In the genomic region with DNA sequence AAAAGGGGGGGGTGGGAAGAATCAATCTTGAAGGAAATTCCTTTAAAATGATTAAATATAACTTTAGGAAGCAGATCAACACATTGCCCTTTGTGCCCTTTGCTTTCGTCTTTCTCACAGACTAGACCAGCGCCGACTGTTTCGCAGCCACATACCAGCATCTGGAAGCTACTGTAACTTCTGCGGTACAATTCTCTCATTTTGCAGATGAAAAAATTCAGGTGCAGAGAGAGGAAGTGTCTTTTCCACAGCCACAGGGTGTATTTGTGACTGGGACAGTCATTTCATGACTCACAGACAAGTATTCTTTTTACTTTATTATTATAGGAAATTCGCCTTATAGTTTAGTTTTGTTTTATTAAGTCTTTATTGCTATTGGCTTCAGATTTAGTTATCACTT, we compare ENCODE assay signal across 11 cellular contexts.
DNase-seq lines count a peak whose midpoint lies in the region; ATAC-seq and TF ChIP-seq lines count a peak whose summit lies in the region.
"Had no signal": no experiment of that assay in that cellular context is flagged by ENCODE, and none has a peak within 500 bp of the region (broad histone marks: within the 10 kb centered on the region; RNA-seq: fewer than 3 reads in every experiment).

No MANE protein-coding gene starts in this region.

- BruUV-seq in PC-3 (replicated peaks; lab: Mats Ljungman, UMichigan), result no TSS peak

- peak; percentile 53 for DNase-seq in activated naive CD4-positive, alpha-beta T cell treated with Interleukin-2 at 50 U/mL for 16 hours
- DNase-seq in activated naive CD4-positive, alpha-beta T cell (lab: John Stamatoyannopoulos, UW), result no peak
- DNase-seq in PC-3 (peak; percentile 46), adipocyte (ENCODE audit: low read depth) (no peak), NCI-H82 (lab: John Stamatoyannopoulos, UW) (no peak)
- peak; percentile 8 for DNase-seq in stimulated activated naive CD8-positive, alpha-beta T cell treated with anti-CD3 and anti-CD28 coated beads, Interleukin-15, Interleukin-2, amounts not matched to agents 100 U/mL and 50 U/mL, for 24 hours
- DNase-seq: HCEC 1CT, NCI-H774 had no signal

- H4K20me1 ChIP-seq in PC-3 (ENCODE audit: low read length), result no peaks in the 10 kb centered on the region

- H3K4me3 ChIP-seq in PC-3 (ENCODE audit: low read length) (no peak overlapping the region; the same call in 1 of the 2 replicates), adipocyte (ENCODE audit: low read length) (peak overlapping the region; percentile 9)
- H3K4me3 ChIP-seq: vagina had no signal

- TF ChIP-seq CTCF in PC-3 (conservative IDR thresholded peaks at IDR 0.05; ENCODE audit: low read depth, low read length), result no peak

- CTCF ChIA-PET in PC-3 (lab: Charles Lee), result no interaction called here

- H3K9ac ChIP-seq in PC-3 (ENCODE audit: low read length), result no peak overlapping the region
- H3K9ac ChIP-seq in adipocyte (ENCODE audit: low read length), result no peak overlapping the region

- no peaks in the 10 kb centered on the region for H3K9me3 ChIP-seq in PC-3 (ENCODE audit: low read length)
- no peaks in the 10 kb centered on the region for H3K9me3 ChIP-seq in adipocyte (ENCODE audit: control insufficient read depth, low read length)
- H3K9me3 ChIP-seq: vagina had no signal

- H3K36me3 ChIP-seq in PC-3 (ENCODE audit: low read depth, low read length) (no peaks in the 10 kb centered on the region), adipocyte (ENCODE audit: control insufficient read depth, insufficient read depth, low read length, severe bottlenecking) (no peaks in the 10 kb centered on the region)
- H3K36me3 ChIP-seq: vagina had no signal

- peak; percentile 81 for ATAC-seq in PC-3
- peak; percentile 35 for ATAC-seq in stimulated activated naive CD8-positive, alpha-beta T cell treated with anti-CD3 and anti-CD28 coated beads, Interleukin-15, Interleukin-2, amounts not matched to agents 100 U/mL and 50 U/mL, for 24 hours
- no peak for ATAC-seq in GM19328 (IDR thresholded peaks at IDR 0.05; ENCODE audit: unreplicated experiment)
- no peak for ATAC-seq in GM18909 (IDR thresholded peaks at IDR 0.05; ENCODE audit: poor library complexity, unreplicated experiment)

- H3K4me1 ChIP-seq in PC-3 (ENCODE audit: insufficient read depth, low read length), result peaks cover 34% of the 10 kb centered on the region
- peaks cover 35% of the 10 kb centered on the region for H3K4me1 ChIP-seq in adipocyte (ENCODE audit: control insufficient read depth, insufficient read depth, low read length)

- H3K79me2 ChIP-seq in PC-3 (ENCODE audit: low read length), result no peaks in the 10 kb centered on the region

- no peaks in the 10 kb centered on the region for H3K27me3 ChIP-seq in PC-3 (ENCODE audit: low read length)
- no peaks in the 10 kb centered on the region for H3K27me3 ChIP-seq in adipocyte (replicated peaks; ENCODE audit: control insufficient read depth, insufficient read depth, low read length)
- H3K27me3 ChIP-seq: vagina had no signal

- H3F3A ChIP-seq in PC-3 (ENCODE audit: low read length, unreplicated experiment), result no peaks in the 10 kb centered on the region

- no peaks in the 10 kb centered on the region for H3K9me2 ChIP-seq in PC-3 (replicated peaks; ENCODE audit: low read length)

- intact Hi-C loops in PC-3 (cut with micrococcal nuclease), result no loop called here

- H2AFZ ChIP-seq in PC-3 (ENCODE audit: low read length), result no peak overlapping the region

- peak overlapping the region; percentile 57 for H3K4me2 ChIP-seq in PC-3 (ENCODE audit: low read length)

- H3K27ac ChIP-seq in PC-3 (ENCODE audit: low read length), result no peak overlapping the region
- H3K27ac ChIP-seq: vagina had no signal

- POLR2A ChIA-PET in PC-3 (lab: Charles Lee; ENCODE audit: unreplicated experiment), result no interaction called here

Comparison
In these comparisons a context has a peak if more than half of its experiments do, and no peak if none do; other contexts are left out.
1. DNase-seq: peak in activated naive CD4-positive, alpha-beta T cell treated with Interleukin-2 at 50 U/mL for 16 hours (single experiment), PC-3 (single experiment) and stimulated activated naive CD8-positive, alpha-beta T cell treated with anti-CD3 and anti-CD28 coated beads, Interleukin-15, Interleukin-2, amounts not matched to agents 100 U/mL and 50 U/mL, for 24 hours (single experiment); none in activated naive CD4-positive, alpha-beta T cell (0 of 4), adipocyte (single experiment) and NCI-H82 (single experiment).
2. ATAC-seq: peak in PC-3 (single experiment) and stimulated activated naive CD8-positive, alpha-beta T cell treated with anti-CD3 and anti-CD28 coated beads, Interleukin-15, Interleukin-2, amounts not matched to agents 100 U/mL and 50 U/mL, for 24 hours (single experiment); none in GM19328 (single experiment) and GM18909 (single experiment).